10 cellular contexts compared by ENCODE assay signal in genomic region chr5:1931590-1932138, GRCh38. TPM values are rescaled to one million over a fixed set of nuclear protein-coding genes. Genes with fewer than 3 reads are reported as not detected.
DNase-seq lines count a peak whose midpoint lies in the region; ATAC-seq and TF ChIP-seq lines count a peak whose summit lies in the region.
"Had no signal": no experiment of that assay in that cellular context is flagged by ENCODE, and none has a peak within 500 bp of the region (broad histone marks: within the 10 kb centered on the region; RNA-seq: fewer than 3 reads in every experiment).

No MANE protein-coding gene starts in this region.

- TF ChIP-seq RAD21 in neural cell (conservative IDR thresholded peaks at IDR 0.05), result no peak

- TF ChIP-seq EP300 in neural cell (conservative IDR thresholded peaks at IDR 0.05; ENCODE audit: poor library complexity, severe bottlenecking), result no peak

- no peak overlapping the region for H3K4me2 ChIP-seq in neural cell (ENCODE audit: low read length)

- no peaks in the 10 kb centered on the region for H4K20me1 ChIP-seq in neural cell (ENCODE audit: insufficient read depth)

- intact Hi-C loops in left ventricle myocardium inferior (cut with micrococcal nuclease), result no loop called here
- intact Hi-C loops in upper lobe of right lung (cut with DNase I), result no loop called here

- H3K9me2 ChIP-seq in neural cell (ENCODE audit: insufficient read depth, low read length), result no peaks in the 10 kb centered on the region

- TF ChIP-seq CTCF in left ventricle myocardium inferior (IDR thresholded peaks at IDR 0.05; ENCODE audit: borderline replicate concordance) (no peak), neural cell (IDR thresholded peaks at IDR 0.05; ENCODE audit: poor library complexity, severe bottlenecking) (no peak), upper lobe of right lung (IDR thresholded peaks at IDR 0.05) (no peak)

- no peak overlapping the region for H2AFZ ChIP-seq in neural cell (ENCODE audit: low read depth, low read length)

- H3K36me3 ChIP-seq in left ventricle myocardium inferior (peaks cover 4% of the 10 kb centered on the region), neural cell (ENCODE audit: insufficient read depth, low read length) (no peaks in the 10 kb centered on the region), upper lobe of right lung (no peaks in the 10 kb centered on the region)

- H3K27ac ChIP-seq in angular gyrus (ENCODE audit: low read depth, low read length) (peak overlapping the region; percentile 53), left ventricle myocardium inferior (replicated peaks) (peak overlapping the region; percentile 93), neural cell (ENCODE audit: low read length) (no peak overlapping the region), upper lobe of right lung (peak overlapping the region; percentile 51)

- H3F3A ChIP-seq in neural cell (ENCODE audit: insufficient read depth, low read length, poor library complexity, severe bottlenecking), result no peaks in the 10 kb centered on the region

- H3K9me3 ChIP-seq in left ventricle myocardium inferior (replicated peaks) (no peaks in the 10 kb centered on the region), neural cell (ENCODE audit: low read length) (no peaks in the 10 kb centered on the region), upper lobe of right lung (no peaks in the 10 kb centered on the region)

- DNase-seq in left ventricle myocardium inferior (peak; percentile 60), upper lobe of right lung (peak; percentile 64), HT-29 (ENCODE audit: low spot score) (no peak), NCI-H1105 treated with DMSO at 0.1 percent for 48 hours (lab: John Stamatoyannopoulos, UW) (no peak)
- DNase-seq in activated CD4-positive, alpha-beta T cell treated with anti-CD3 and anti-CD28 coated beads, Interleukin-2, amount 50 U/mL, for 1 hour, result no peak
- DNase-seq: activated CD8-positive, alpha-beta memory T cell treated with anti-CD3 and anti-CD28 coated beads, Interleukin-2, amount 50 U/mL, for 4 hours; NCI-H2081 treated with DMSO at 0.1 percent for 48 hours; T-cell had no signal

- H3K4me3 ChIP-seq in left ventricle myocardium inferior, result peak overlapping the region; percentile 71
- H3K4me3 ChIP-seq in neural cell (ENCODE audit: low read length), result peak overlapping the region; percentile 45
- H3K4me3 ChIP-seq in upper lobe of right lung, result peak overlapping the region; percentile 47

- H3K79me2 ChIP-seq in neural cell (replicated peaks; ENCODE audit: insufficient read depth, low read length), result no peaks in the 10 kb centered on the region

- no peak overlapping the region for H3K9ac ChIP-seq in neural cell (ENCODE audit: low read length)

- peaks cover 46% of the 10 kb centered on the region for H3K27me3 ChIP-seq in left ventricle myocardium inferior (ENCODE audit: low read depth)
- H3K27me3 ChIP-seq in neural cell (ENCODE audit: insufficient read depth, low read depth, low read length), result peaks cover 46% of the 10 kb centered on the region
- H3K27me3 ChIP-seq in upper lobe of right lung, result peaks cover 58% of the 10 kb centered on the region

- H3K4me1 ChIP-seq in left ventricle myocardium inferior (peaks cover 14% of the 10 kb centered on the region), upper lobe of right lung (no peaks in the 10 kb centered on the region)

- peak; percentile 59 for ATAC-seq in upper lobe of right lung
- ATAC-seq: T-cell had no signal

TF ChIP-seq in neural cell, 6 proteins besides CTCF, POLR2A, EP300 and RAD21:
- TF ChIP-seq POLR2AphosphoS5 (IDR thresholded peaks at IDR 0.05), result no peak
- no peak for TF ChIP-seq REST (IDR thresholded peaks at IDR 0.05; ENCODE audit: borderline replicate concordance)
- no peak for TF ChIP-seq TAF1 (IDR thresholded peaks at IDR 0.05; ENCODE audit: low read depth)
- TF ChIP-seq EZH2 (IDR thresholded peaks at IDR 0.05; ENCODE audit: borderline replicate concordance, insufficient read depth, low read length, poor library complexity, severe bottlenecking), result no peak
- no peak for TF ChIP-seq MXI1 (conservative IDR thresholded peaks at IDR 0.05; ENCODE audit: poor library complexity, severe bottlenecking)
- no peak for TF ChIP-seq SMC3 (conservative IDR thresholded peaks at IDR 0.05; ENCODE audit: poor library complexity)
TF ChIP-seq in neural cell: peak in this region for 0.

RNA-seq across cellular contexts. Expression of gene IRX4, which starts 48.9 kb away (rescaled TPM):
- 18.6 TPM for total RNA-seq in left ventricle myocardium inferior
- polyA plus RNA-seq in neural cell, result not detected in 2 replicates
- not detected in 2 replicates for polyA minus RNA-seq in neural cell
- total RNA-seq in upper lobe of right lung, result not detected
- total RNA-seq in HT-29 (2014; rRNA removed; shearing (Covaris generic)), result not detected in 2 replicates
- total RNA-seq: T-cell had no signal

Comparison
In these comparisons a context has a peak if more than half of its experiments do, and no peak if none do; other contexts are left out.
1. DNase-seq: peak in left ventricle myocardium inferior (single experiment) and upper lobe of right lung (single experiment); none in activated CD4-positive, alpha-beta T cell treated with anti-CD3 and anti-CD28 coated beads, Interleukin-2, amount 50 U/mL, for 1 hour (single experiment), HT-29 (single experiment) and NCI-H1105 treated with DMSO at 0.1 percent for 48 hours (single experiment).
2. RNA of gene IRX4, which starts 48.9 kb away (total RNA-seq): 18.6 TPM in left ventricle myocardium inferior (single experiment); not detected in upper lobe of right lung (single experiment) and not detected in HT-29; every median in the first group is over 10 times any median in the second.
3. Peak in every context shown above with its lines, with median percentiles within 50 percentile points of each other: H3K4me3 ChIP-seq.